ENCODE assay signal across 21 cellular contexts in genomic region chr10:122233857-122234348, GRCh38. TPM values are rescaled to one million over a fixed set of nuclear protein-coding genes. Genes with fewer than 3 reads are reported as not detected.
DNase-seq lines count a peak whose midpoint lies in the region; ATAC-seq, FAIRE-seq and TF ChIP-seq lines count a peak whose summit lies in the region.
"Had no signal": no experiment of that assay in that cellular context is flagged by ENCODE, and none has a peak within 500 bp of the region (broad histone marks: within the 10 kb centered on the region; RNA-seq: fewer than 3 reads in every experiment).

No MANE protein-coding gene starts in this region.

- no peaks in the 10 kb centered on the region for H3K27me3 Mint-ChIP-seq in brain
- H3K27me3 Mint-ChIP-seq: activated CD4-positive, alpha-beta T cell treated with anti-CD3 and anti-CD28 coated beads, Interleukin-2, amount 10 ng/mL, durations not matched to agents 7 days and 5 days; activated naive CD4-positive, alpha-beta T cell treated with anti-CD3 and anti-CD28 coated beads, Interleukin-2, amount 50 U/mL, for 24 hours had no signal

- DNase-seq in DMS53 (lab: John Stamatoyannopoulos, UW) (peak; percentile 48), DMS53 treated with DMSO at 0.1 percent for 48 hours (lab: John Stamatoyannopoulos, UW; ENCODE audit: unreplicated experiment) (no peak), left kidney (ENCODE audit: low read depth, low spot score) (peak; percentile 76), putamen (ENCODE audit: low spot score) (no peak), NCI-H2029 treated with DMSO at 0.1 percent for 48 hours (lab: John Stamatoyannopoulos, UW) (no peak), RCC 7860 (ENCODE audit: low spot score) (no peak)
- no peak for DNase-seq in stimulated activated effector memory CD8-positive, alpha-beta T cell treated with anti-CD3 and anti-CD28 coated beads, Interleukin-12 subunit alpha, Interleukin-12 subunit beta, amount 100 ng/mL, for 72 hours (ENCODE audit: low spot score in 2 of 2)
- DNase-seq: 8988T; activated CD4-positive, alpha-beta T cell treated with anti-CD3 and anti-CD28 coated beads, Interleukin-2, amount 10 ng/mL, durations not matched to agents 7 days and 5 days; naive B cell; NCI-H187; NCI-H526; OCI-M1; stimulated activated naive B cell treated with anti-CD40 and anti-IgM and Interleukin-4, amounts not matched to agents 10 μg/mL and 1 μg/mL and 100 μg/mL, for 72 hours; tibial artery had no signal

- peak overlapping the region; percentile 14 to 85 (median 77) for H3K27ac Mint-ChIP-seq in brain
- no peak overlapping the region for H3K27ac Mint-ChIP-seq in stimulated activated effector memory CD8-positive, alpha-beta T cell treated with anti-CD3 and anti-CD28 coated beads, Interleukin-12 subunit alpha, Interleukin-12 subunit beta, amount 100 ng/mL, for 72 hours
- H3K27ac Mint-ChIP-seq: activated CD4-positive, alpha-beta T cell treated with anti-CD3 and anti-CD28 coated beads, Interleukin-2, amount 10 ng/mL, durations not matched to agents 7 days and 5 days; activated naive CD4-positive, alpha-beta T cell treated with anti-CD3 and anti-CD28 coated beads, Interleukin-2, amount 50 U/mL, for 24 hours; naive B cell; stimulated activated naive B cell treated with anti-CD40 and anti-IgM and Interleukin-4, amounts not matched to agents 10 μg/mL and 1 μg/mL and 100 μg/mL, for 72 hours had no signal

- TF ChIP-seq CTCF in brain (conservative IDR thresholded peaks at IDR 0.05): no peak

- peaks cover 35% of the 10 kb centered on the region for H3K4me1 Mint-ChIP-seq in brain
- no peaks in the 10 kb centered on the region for H3K4me1 Mint-ChIP-seq in stimulated activated effector memory CD8-positive, alpha-beta T cell treated with anti-CD3 and anti-CD28 coated beads, Interleukin-12 subunit alpha, Interleukin-12 subunit beta, amount 100 ng/mL, for 72 hours
- H3K4me1 Mint-ChIP-seq: activated CD4-positive, alpha-beta T cell treated with anti-CD3 and anti-CD28 coated beads, Interleukin-2, amount 10 ng/mL, durations not matched to agents 7 days and 5 days; activated naive CD4-positive, alpha-beta T cell treated with anti-CD3 and anti-CD28 coated beads, Interleukin-2, amount 50 U/mL, for 24 hours; naive B cell; stimulated activated naive B cell treated with anti-CD40 and anti-IgM and Interleukin-4, amounts not matched to agents 10 μg/mL and 1 μg/mL and 100 μg/mL, for 72 hours had no signal

- no peak for FAIRE-seq in RCC 7860 (lab: Jason Lieb, UNC)
- FAIRE-seq: frontal cortex, HTR-8/SVneo, TTC549 had no signal

- H3K9me3 Mint-ChIP-seq in brain: no peaks in the 10 kb centered on the region
- no peaks in the 10 kb centered on the region for H3K9me3 Mint-ChIP-seq in stimulated activated effector memory CD8-positive, alpha-beta T cell treated with anti-CD3 and anti-CD28 coated beads, Interleukin-12 subunit alpha, Interleukin-12 subunit beta, amount 100 ng/mL, for 72 hours
- H3K9me3 Mint-ChIP-seq: activated CD4-positive, alpha-beta T cell treated with anti-CD3 and anti-CD28 coated beads, Interleukin-2, amount 10 ng/mL, durations not matched to agents 7 days and 5 days; activated naive CD4-positive, alpha-beta T cell treated with anti-CD3 and anti-CD28 coated beads, Interleukin-2, amount 50 U/mL, for 24 hours; naive B cell; stimulated activated naive B cell treated with anti-CD40 and anti-IgM and Interleukin-4, amounts not matched to agents 10 μg/mL and 1 μg/mL and 100 μg/mL, for 72 hours had no signal

- H3K4me3 Mint-ChIP-seq in brain: no peak overlapping the region
- no peak overlapping the region for H3K4me3 Mint-ChIP-seq in stimulated activated effector memory CD8-positive, alpha-beta T cell treated with anti-CD3 and anti-CD28 coated beads, Interleukin-12 subunit alpha, Interleukin-12 subunit beta, amount 100 ng/mL, for 72 hours
- H3K4me3 Mint-ChIP-seq: activated CD4-positive, alpha-beta T cell treated with anti-CD3 and anti-CD28 coated beads, Interleukin-2, amount 10 ng/mL, durations not matched to agents 7 days and 5 days; activated naive CD4-positive, alpha-beta T cell treated with anti-CD3 and anti-CD28 coated beads, Interleukin-2, amount 50 U/mL, for 24 hours; naive B cell; stimulated activated naive B cell treated with anti-CD40 and anti-IgM and Interleukin-4, amounts not matched to agents 10 μg/mL and 1 μg/mL and 100 μg/mL, for 72 hours had no signal

- ATAC-seq in stimulated activated effector memory CD8-positive, alpha-beta T cell treated with anti-CD3 and anti-CD28 coated beads, Interleukin-12 subunit alpha, Interleukin-12 subunit beta, amount 100 ng/mL, for 72 hours: peak; percentile 22
- ATAC-seq: HCT116; stimulated activated naive B cell treated with anti-CD40 and anti-IgM and Interleukin-4, amounts not matched to agents 10 μg/mL and 1 μg/mL and 100 μg/mL, for 72 hours had no signal

- peaks cover 70% of the 10 kb centered on the region for H3K36me3 Mint-ChIP-seq in brain
- H3K36me3 Mint-ChIP-seq in stimulated activated effector memory CD8-positive, alpha-beta T cell treated with anti-CD3 and anti-CD28 coated beads, Interleukin-12 subunit alpha, Interleukin-12 subunit beta, amount 100 ng/mL, for 72 hours: no peaks in the 10 kb centered on the region
- H3K36me3 Mint-ChIP-seq: activated naive CD4-positive, alpha-beta T cell treated with anti-CD3 and anti-CD28 coated beads, Interleukin-2, amount 50 U/mL, for 24 hours; naive B cell; stimulated activated naive B cell treated with anti-CD40 and anti-IgM and Interleukin-4, amounts not matched to agents 10 μg/mL and 1 μg/mL and 100 μg/mL, for 72 hours had no signal

RNA-seq across cellular contexts. Expression of gene BTBD16, which starts 37.2 kb away (rescaled TPM):
- 0.97 TPM for polyA plus RNA-seq in brain (ENCODE audit: insufficient read depth, low read depth, low replicate concordance)

Comparison
In these comparisons a context has a peak if more than half of its experiments do, and no peak if none do; other contexts are left out.
1. DNase-seq: peak in DMS53 (single experiment) and left kidney (single experiment); none in DMS53 treated with DMSO at 0.1 percent for 48 hours (single experiment), stimulated activated effector memory CD8-positive, alpha-beta T cell treated with anti-CD3 and anti-CD28 coated beads, Interleukin-12 subunit alpha, Interleukin-12 subunit beta, amount 100 ng/mL, for 72 hours (0 of 2), putamen (single experiment), NCI-H2029 treated with DMSO at 0.1 percent for 48 hours (single experiment) and RCC 7860 (single experiment).